ENCODE assay signal across 8 cellular contexts in the genomic region with DNA sequence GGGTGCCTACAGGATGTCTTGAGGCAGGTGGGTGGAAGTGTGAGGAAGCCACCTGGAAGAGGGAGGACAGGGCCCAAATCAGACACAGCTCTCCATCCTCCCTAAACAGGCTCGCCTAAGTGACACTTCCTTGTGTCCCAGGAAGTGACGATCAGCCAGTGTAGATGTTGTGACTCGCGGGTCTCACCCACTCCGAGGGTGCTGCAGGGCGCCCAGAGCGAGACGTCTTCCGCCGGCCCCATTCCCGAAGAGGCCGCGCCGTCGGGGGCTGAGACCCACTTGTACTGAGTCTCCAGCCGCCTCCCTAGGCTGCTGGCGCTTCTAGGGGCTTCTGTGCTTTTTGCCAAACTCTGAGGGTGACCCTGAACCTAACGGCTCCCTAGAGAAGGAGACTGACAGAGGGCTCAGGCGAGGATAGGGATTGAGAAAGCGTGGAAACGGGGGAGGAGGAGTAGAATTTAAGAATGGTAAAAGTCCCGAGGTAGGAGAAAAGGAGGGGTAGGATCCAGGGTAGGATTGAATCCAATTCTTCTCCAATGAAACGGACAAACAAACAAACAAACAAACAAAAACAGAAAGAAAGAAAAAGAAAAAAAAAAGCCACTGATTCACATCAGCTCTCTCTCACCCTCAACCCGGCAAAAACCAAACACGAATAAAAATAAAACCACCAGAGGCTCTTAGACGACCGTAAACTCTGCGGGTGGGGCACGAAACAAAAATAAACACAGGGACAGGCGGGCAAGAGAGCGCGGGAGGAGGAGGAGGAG. TPM values are rescaled to one million over a fixed set of nuclear protein-coding genes. Genes with fewer than 3 reads are reported as not detected.
DNase-seq lines count a peak whose midpoint lies in the region; ATAC-seq and TF ChIP-seq lines count a peak whose summit lies in the region.

No MANE protein-coding gene starts in this region.

- H3K4me2 ChIP-seq in PC-9, result peak overlapping the region; percentile 78

- peak overlapping the region in 1 of 8 donors; percentile 28 for H3K27ac Mint-ChIP-seq in CD8-positive, alpha-beta memory T cell

- intact Hi-C loops in PC-9 (cut with micrococcal nuclease; ENCODE audit: unreplicated experiment) (loop anchor here (5.0 kb wide), 2 partner anchors 230 to 250 kb away; no protein-coding TSS in a partner anchor), dorsolateral prefrontal cortex (cut with DNase I) (loop anchor here (2.0 to 10.0 kb wide), 3 partner anchors 165 to 255 kb away; a partner anchor contains a TSS), lower leg skin (cut with DNase I; ENCODE audit: low total_unique reads) (no loop called here)

- peaks cover 36 to 67% of the 10 kb centered on the region in 2 donors for H3K27me3 Mint-ChIP-seq in CD8-positive, alpha-beta memory T cell

- no peaks in the 10 kb centered on the region for H4K20me1 ChIP-seq in PC-9 (ENCODE audit: insufficient read depth)

- H3K4me3 Mint-ChIP-seq in CD8-positive, alpha-beta memory T cell, result peak overlapping the region; percentile 63 to 92 (median 80)

- H3K27ac ChIP-seq in CD8-positive, alpha-beta memory T cell (ENCODE audit: low read depth, low read length), result no peak overlapping the region
- H3K27ac ChIP-seq in PC-9, result no peak overlapping the region
- H3K27ac ChIP-seq in dorsolateral prefrontal cortex, result peak overlapping the region in 57 of 59 donors; percentile 5 to 95 (median 83)
- H3K27ac ChIP-seq in suprapubic skin, result peak overlapping the region; percentile 95

- peaks cover 0 to 5% (median 2%) of the 10 kb centered on the region in 5 donors for H3K9me3 Mint-ChIP-seq in CD8-positive, alpha-beta memory T cell

- H3K79me2 ChIP-seq in PC-9 (ENCODE audit: low read depth), result no peaks in the 10 kb centered on the region

- H3K4me3 ChIP-seq in CD8-positive, alpha-beta memory T cell (ENCODE audit: low read length), result no peak overlapping the region
- H3K4me3 ChIP-seq in PC-9 (peak overlapping the region; percentile 97; the same call in 1 of the 2 replicates), dorsolateral prefrontal cortex (peak overlapping the region; percentile 51 to 96 (median 80)), lower leg skin (ENCODE audit: low read depth, poor library complexity, severe bottlenecking) (peak overlapping the region; percentile 64), suprapubic skin (peak overlapping the region; percentile 76)

- H3K4me1 Mint-ChIP-seq in CD8-positive, alpha-beta memory T cell, result peaks cover 17 to 20% (median 19%) of the 10 kb centered on the region in 3 donors

- CTCF ChIA-PET in CD8-positive, alpha-beta memory T cell (lab: Charles Lee), result no interaction called here
- CTCF ChIA-PET in PC-9 (lab: Charles Lee), result interaction anchor here (0.6 kb wide), 1 partner anchor 23 kb away, joined by 5 read pairs; no protein-coding TSS in a partner anchor

- H3K36me3 Mint-ChIP-seq in CD8-positive, alpha-beta memory T cell, result no peaks in the 10 kb centered on the region

- BruUV-seq in PC-9 (replicated peaks; lab: Mats Ljungman, UMichigan), result no TSS peak

- TF ChIP-seq POLR2A in lower leg skin (IDR thresholded peaks at IDR 0.05), result no peak
- TF ChIP-seq POLR2A in suprapubic skin (IDR thresholded peaks at IDR 0.05), result no peak

- H3K27me3 ChIP-seq in CD8-positive, alpha-beta memory T cell (ENCODE audit: insufficient read depth, low read length, poor library complexity, severe bottlenecking), result peaks cover 29% of the 10 kb centered on the region
- no peaks in the 10 kb centered on the region for H3K27me3 ChIP-seq in PC-9 (ENCODE audit: insufficient read depth, low read depth)
- H3K27me3 ChIP-seq in dorsolateral prefrontal cortex, result peaks cover 0 to 10% (median 0%) of the 10 kb centered on the region in 45 donors
- no peaks in the 10 kb centered on the region for H3K27me3 ChIP-seq in suprapubic skin

- H3F3A ChIP-seq in PC-9 (ENCODE audit: insufficient read depth, low read depth), result no peaks in the 10 kb centered on the region

- 1 to 2% methylated on average over 26 to 32 of the region's 32 CpGs for WGBS in lower leg skin, 2 donors
- WGBS in suprapubic skin, result 2% methylated on average over 32 of the region's 32 CpGs

- DNase-seq in CD8-positive, alpha-beta memory T cell, result no peak
- DNase-seq in PC-9, result no peak
- peak in 9 of 10 donors; percentile 52 to 78 (median 74) for DNase-seq in dorsolateral prefrontal cortex
- DNase-seq in lower leg skin (ENCODE audit: low spot score in 2 of 2), result peak in 1 of 2 donors; percentile 18
- DNase-seq in suprapubic skin (ENCODE audit: low spot score in 2 of 2), result peak in 1 of 2 donors; percentile 73

- H3K9me2 ChIP-seq in PC-9 (ENCODE audit: insufficient read depth), result no peaks in the 10 kb centered on the region

- TF ChIP-seq CTCF in PC-9 (conservative IDR thresholded peaks at IDR 0.05) (no peak), dorsolateral prefrontal cortex (IDR thresholded peaks at IDR 0.05 in 54 of 56, conservative IDR thresholded peaks at IDR 0.05 in 2 of 56; ENCODE audit: low read depth in 1 of 56, partially characterized antibody in 56 of 56) (no peak), lower leg skin (IDR thresholded peaks at IDR 0.05) (no peak), suprapubic skin (IDR thresholded peaks at IDR 0.05) (no peak)

- no peaks in the 10 kb centered on the region for H3K36me3 ChIP-seq in CD8-positive, alpha-beta memory T cell (ENCODE audit: insufficient read depth, low read length)
- H3K36me3 ChIP-seq in PC-9 (ENCODE audit: low read depth), result no peaks in the 10 kb centered on the region
- no peaks in the 10 kb centered on the region for H3K36me3 ChIP-seq in suprapubic skin

- peaks cover 7% of the 10 kb centered on the region for H3K4me1 ChIP-seq in CD8-positive, alpha-beta memory T cell (ENCODE audit: insufficient read depth, low read length)
- H3K4me1 ChIP-seq in PC-9 (replicated peaks; ENCODE audit: insufficient read depth), result peaks cover 33% of the 10 kb centered on the region
- H3K4me1 ChIP-seq in suprapubic skin, result peaks cover 24% of the 10 kb centered on the region

- no peaks in the 10 kb centered on the region for H3K9me3 ChIP-seq in CD8-positive, alpha-beta memory T cell (ENCODE audit: low read length)
- H3K9me3 ChIP-seq in PC-9 (ENCODE audit: insufficient read depth, low read depth) (no peaks in the 10 kb centered on the region), suprapubic skin (no peaks in the 10 kb centered on the region)

- POLR2A ChIA-PET in CD8-positive, alpha-beta memory T cell (lab: Charles Lee), result no interaction called here
- POLR2A ChIA-PET in PC-9 (lab: Charles Lee; ENCODE audit: unreplicated experiment), result no interaction called here

- H2AFZ ChIP-seq in PC-9, result peak overlapping the region; percentile 94

- TF ChIP-seq EP300 in suprapubic skin (IDR thresholded peaks at IDR 0.05), result no peak

- peak; percentile 57 for ATAC-seq in GM21529 (IDR thresholded peaks at IDR 0.05; ENCODE audit: unreplicated experiment)
- no peak for ATAC-seq in HG02973 (IDR thresholded peaks at IDR 0.05; ENCODE audit: unreplicated experiment)
- no peak for ATAC-seq in GM19463 (IDR thresholded peaks at IDR 0.05; ENCODE audit: unreplicated experiment)

RNA-seq across cellular contexts. Expression of a gene that starts 0.5 kb away (rescaled TPM):
- total RNA-seq in CD8-positive, alpha-beta memory T cell, result under 1 TPM in 1 of 2 experiments, not detected in 1; 0.09 TPM
- polyA plus RNA-seq in CD8-positive, alpha-beta memory T cell, result not detected
- total RNA-seq in PC-9 (2021) (0.93 and 1.9 TPM in 2 replicates), dorsolateral prefrontal cortex (10 to 100 TPM; 13.1 to 44.7 (median 30.9) TPM), lower leg skin (1 to 10 TPM; 2.2 to 5.3 (median 3.7) TPM), suprapubic skin (1 to 10 TPM; 2.9 to 5.2 (median 3.9) TPM)

Comparison
In these comparisons a context has a peak if more than half of its experiments do, and no peak if none do; other contexts are left out.
1. DNase-seq: peak in dorsolateral prefrontal cortex (9 of 10); none in CD8-positive, alpha-beta memory T cell (0 of 5) and PC-9 (0 of 2).
2. H3K27ac ChIP-seq: peak in dorsolateral prefrontal cortex (57 of 59) and suprapubic skin (single experiment); none in CD8-positive, alpha-beta memory T cell (single experiment) and PC-9 (single experiment).